In the genomic region with DNA sequence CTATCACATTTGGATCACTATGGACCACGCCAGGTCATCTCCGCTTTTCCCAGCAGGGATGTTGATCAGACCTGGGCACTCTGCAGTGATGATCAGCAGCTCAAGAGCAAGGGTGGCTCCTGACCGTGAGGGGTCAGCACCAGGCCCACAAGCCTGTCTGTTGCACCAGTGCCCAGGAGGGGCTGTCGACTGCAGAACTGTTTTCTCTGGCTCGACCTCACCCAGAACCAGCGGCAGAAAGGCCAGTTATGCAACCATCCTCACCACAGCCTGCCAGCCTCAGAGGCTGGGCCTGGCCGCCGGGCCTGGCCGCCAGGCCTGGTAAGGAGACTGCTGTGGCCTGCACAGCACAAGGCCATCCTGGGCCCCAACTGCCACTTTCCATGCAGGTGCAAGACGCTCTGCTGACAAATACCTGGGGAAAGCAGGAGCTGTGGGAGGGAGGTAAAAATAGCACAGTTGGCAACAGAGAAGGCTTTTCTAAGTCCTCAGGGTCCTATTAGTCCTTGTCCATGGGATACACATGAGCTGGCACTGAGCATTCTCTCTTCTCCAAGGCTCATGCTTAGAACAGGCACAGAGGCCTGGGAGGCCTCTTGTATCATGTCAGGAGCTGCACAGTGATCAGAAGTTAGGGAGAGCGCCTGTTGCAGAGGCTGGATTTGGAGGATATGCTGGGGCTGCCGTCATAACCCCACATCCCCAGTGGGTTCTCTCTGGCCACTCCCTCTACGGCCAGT, we compare ENCODE assay signal across 19 cellular contexts. TPM values are rescaled to one million over a fixed set of nuclear protein-coding genes. Genes with fewer than 3 reads are reported as not detected.
DNase-seq lines count a peak whose midpoint lies in the region; ATAC-seq and TF ChIP-seq lines count a peak whose summit lies in the region.
"Had no signal": no experiment of that assay in that cellular context is flagged by ENCODE, and none has a peak within 500 bp of the region (broad histone marks: within the 10 kb centered on the region; RNA-seq: fewer than 3 reads in every experiment).

No MANE protein-coding gene starts in this region.

- peaks cover 0 to 2% (median 0%) of the 10 kb centered on the region in 7 donors for H3K9me3 Mint-ChIP-seq in CD14-positive monocyte
- H3K9me3 Mint-ChIP-seq: activated CD4-positive, alpha-beta T cell treated with anti-CD3 and anti-CD28 coated beads, Interleukin-2, amount 10 ng/mL, durations not matched to agents 7 days and 5 days; CD8-positive, alpha-beta T cell; naive B cell had no signal

- H3K4me3 ChIP-seq in NB4 (ENCODE audit: low read depth, low read length) = no peak overlapping the region
- no peak overlapping the region for H3K4me3 ChIP-seq in psoas muscle
- H3K4me3 ChIP-seq in HAP-1 = no peak overlapping the region
- H3K4me3 ChIP-seq: SK-N-MC, vagina had no signal

- H3K4me1 Mint-ChIP-seq in CD14-positive monocyte = peaks cover 64% of the 10 kb centered on the region

- H3K4me1 ChIP-seq in psoas muscle (peaks cover 6% of the 10 kb centered on the region), HAP-1 (no peaks in the 10 kb centered on the region)
- H3K4me1 ChIP-seq: parathyroid adenoma had no signal

- H3K4me3 Mint-ChIP-seq in CD14-positive monocyte = peak overlapping the region in 1 of 2 donors; percentile 48
- H3K4me3 Mint-ChIP-seq: activated CD4-positive, alpha-beta T cell treated with anti-CD3 and anti-CD28 coated beads, Interleukin-2, amount 10 ng/mL, durations not matched to agents 7 days and 5 days; activated naive CD8-positive, alpha-beta T cell; CD8-positive, alpha-beta T cell; naive B cell; T-helper 17 cell had no signal

- 62 to 85% (median 64%) methylated on average over 13 of the region's 13 CpGs for WGBS in psoas muscle, 3 donors

- H3K9me3 ChIP-seq in psoas muscle (no peaks in the 10 kb centered on the region), HAP-1 (no peaks in the 10 kb centered on the region)
- H3K9me3 ChIP-seq: vagina had no signal

- TF ChIP-seq CTCF in CD14-positive monocyte (IDR thresholded peaks at IDR 0.05) = no peak
- no peak for TF ChIP-seq CTCF in NB4 (IDR thresholded peaks at IDR 0.05; ENCODE audit: low read depth, low read length)
- TF ChIP-seq CTCF in psoas muscle (IDR thresholded peaks at IDR 0.05) = no peak

- in situ Hi-C loops in HAP-1 (cut with MboI; ENCODE audit: low sequenced_read_pairs) = no loop called here

- H3K36me3 ChIP-seq in psoas muscle (ENCODE audit: insufficient read depth in 1 of 2, low read depth in 1 of 2) (no peaks in the 10 kb centered on the region), HAP-1 (replicated peaks) (no peaks in the 10 kb centered on the region)
- H3K36me3 ChIP-seq: vagina had no signal

- peak overlapping the region; percentile 50 for H3K27ac ChIP-seq in cingulate gyrus (ENCODE audit: low read depth, low read length)
- no peak overlapping the region for H3K27ac ChIP-seq in psoas muscle
- H3K27ac ChIP-seq: parathyroid adenoma, SK-N-MC, vagina, VCaP had no signal

- ATAC-seq in psoas muscle (peak in 3 of 4 donors; percentile 56 to 67 (median 61)), GM21786 (IDR thresholded peaks at IDR 0.05; ENCODE audit: unreplicated experiment) (no peak)
- ATAC-seq: CD8-positive, alpha-beta T cell; left cardiac atrium; T-helper 17 cell had no signal

- peak overlapping the region in 5 of 7 donors; percentile 60 to 78 (median 63) for H3K27ac Mint-ChIP-seq in CD14-positive monocyte
- H3K27ac Mint-ChIP-seq: activated CD4-positive, alpha-beta T cell treated with anti-CD3 and anti-CD28 coated beads, Interleukin-2, amount 10 ng/mL, durations not matched to agents 7 days and 5 days; activated naive CD8-positive, alpha-beta T cell; CD8-positive, alpha-beta T cell; naive B cell; T-helper 17 cell had no signal

- DNase-seq in CD14-positive monocyte (ENCODE audit: low spot score) (no peak), NB4 (ENCODE audit: low read depth) (peak; percentile 46), psoas muscle (no peak), amygdala (lab: John Stamatoyannopoulos, UW) (no peak), HAP-1 (ENCODE audit: low spot score in 2 of 2) (no peak)
- DNase-seq: activated CD4-positive, alpha-beta T cell treated with anti-CD3 and anti-CD28 coated beads, Interleukin-2, amount 10 ng/mL, durations not matched to agents 7 days and 5 days; CD8-positive, alpha-beta T cell; left cardiac atrium; mesendoderm; naive B cell; NCI-H1436 treated with DMSO at 0.1 percent for 48 hours; T-helper 17 cell had no signal

- intact Hi-C loops in CD14-positive monocyte (cut with micrococcal nuclease) = no loop called here
- intact Hi-C loops in psoas muscle (cut with DNase I) = no loop called here

- H3K27me3 ChIP-seq in psoas muscle (ENCODE audit: insufficient read depth in 3 of 3, low read length in 2 of 3) (no peaks in the 10 kb centered on the region), HAP-1 (ENCODE audit: low read depth) (peaks cover 6% of the 10 kb centered on the region; the same call in 1 of the 2 replicates)
- H3K27me3 ChIP-seq: vagina had no signal

- H3K36me3 Mint-ChIP-seq in CD14-positive monocyte = no peaks in the 10 kb centered on the region
- H3K36me3 Mint-ChIP-seq: activated naive CD8-positive, alpha-beta T cell; CD8-positive, alpha-beta T cell; naive B cell had no signal

- peaks cover 0 to 3% (median 2%) of the 10 kb centered on the region in 3 donors for H3K27me3 Mint-ChIP-seq in CD14-positive monocyte (ENCODE audit: low read depth in 3 of 3)

- no peak for TF ChIP-seq POLR2A in NB4 (IDR thresholded peaks at IDR 0.05; ENCODE audit: extremely low read depth, insufficient read length)

RNA-seq across cellular contexts. Expression of a gene that starts 17.5 kb away (rescaled TPM):
- polyA plus RNA-seq in CD14-positive monocyte (1 to 10 TPM in 1 of 2 donors, not detected in 1; 1.0 TPM), psoas muscle (10 to 100 TPM; 41.9 to 49.0 (median 47.4) TPM)
- 10 to 100 TPM in 3 of 4 donors, 1 to 10 TPM in 1; 7.9 to 53.0 (median 21.3) TPM for total RNA-seq in psoas muscle
- total RNA-seq: activated CD4-positive, alpha-beta T cell treated with anti-CD3 and anti-CD28 coated beads, Interleukin-2, amount 10 ng/mL, durations not matched to agents 7 days and 5 days; CD8-positive, alpha-beta T cell had no signal

Comparison
In these comparisons a context has a peak if more than half of its experiments do, and no peak if none do; other contexts are left out.
1. RNA of a gene that starts 17.5 kb away (polyA plus RNA-seq): 41.9 to 49.0 TPM in psoas muscle; 1.0 TPM in CD14-positive monocyte; every median in the first group is over 10 times any median in the second.